Comparison of ENCODE assay signal across 17 cellular contexts in the genomic region with DNA sequence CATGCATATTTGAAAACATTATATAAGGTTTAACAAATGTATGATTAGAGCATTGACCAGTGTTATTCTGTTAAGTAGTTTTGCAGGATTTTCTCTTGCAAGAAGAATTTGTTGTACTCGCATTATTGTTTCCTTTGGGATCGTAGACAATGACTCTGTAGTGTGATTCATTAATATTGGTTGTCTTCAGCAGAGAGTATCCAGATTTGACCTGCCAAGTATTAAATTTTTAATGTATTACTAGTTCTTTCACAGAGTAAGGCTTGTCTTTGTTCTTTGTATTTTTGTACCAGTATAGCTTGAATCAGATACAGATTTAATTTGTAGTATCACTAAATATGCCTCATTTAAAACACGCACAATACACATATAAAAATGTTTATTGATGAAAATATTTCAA.
"Had no signal": no experiment of that assay in that cellular context is flagged by ENCODE, and none has a peak within 500 bp of the region (broad histone marks: within the 10 kb centered on the region; RNA-seq: fewer than 3 reads in every experiment).

No MANE protein-coding gene starts in this region.

- DNase-seq: activated naive CD4-positive, alpha-beta T cell treated with Interleukin-2 at 50 U/mL for 16 hours; activated T-cell treated with anti-CD3 and anti-CD28 coated beads for 4 hours; anterior cingulate cortex; islet precursor cell; left ventricle myocardium superior; mesendoderm; natural killer cell; posterior cingulate gyrus; stimulated activated CD4-positive, alpha-beta T cell treated with anti-CD3 and anti-CD28 coated beads, Interleukin-4, amount 100 ng/mL, for 4 hours; stimulated activated CD8-positive, alpha-beta memory T cell treated with anti-CD3 and anti-CD28 coated beads, Interleukin-4, amount 100 ng/mL, for 48 hours; stimulated activated naive CD8-positive, alpha-beta T cell treated with anti-CD3 and anti-CD28 coated beads, Interleukin-15, Interleukin-2, amounts not matched to agents 100 U/mL and 50 U/mL, for 24 hours; T-helper 1 cell; T1000; upper lobe of left lung had no signal

- H3K27me3 Mint-ChIP-seq: activated T-helper 17 cell treated with anti-CD3 and anti-CD28 coated beads, Interleukin-2, amount 50 U/mL, for 72 hours had no signal

- H3K4me3 ChIP-seq: right atrium auricular region, skin epidermis, upper lobe of left lung had no signal

- H3K4me3 Mint-ChIP-seq: activated T-helper 17 cell treated with anti-CD3 and anti-CD28 coated beads, Interleukin-2, amount 50 U/mL, for 72 hours; natural killer cell had no signal

- H3K27ac Mint-ChIP-seq: activated T-helper 17 cell treated with anti-CD3 and anti-CD28 coated beads, Interleukin-2, amount 50 U/mL, for 72 hours; natural killer cell had no signal

- H3K9me3 ChIP-seq: right atrium auricular region, upper lobe of left lung had no signal

- H3K9me3 Mint-ChIP-seq: activated T-helper 17 cell treated with anti-CD3 and anti-CD28 coated beads, Interleukin-2, amount 50 U/mL, for 72 hours; natural killer cell had no signal

- H3K27me3 ChIP-seq: right atrium auricular region, upper lobe of left lung had no signal

- H3K27ac ChIP-seq: right atrium auricular region, skin epidermis, upper lobe of left lung had no signal

- H3K36me3 ChIP-seq: right atrium auricular region, upper lobe of left lung had no signal

- H3K4me1 Mint-ChIP-seq: activated T-helper 17 cell treated with anti-CD3 and anti-CD28 coated beads, Interleukin-2, amount 50 U/mL, for 72 hours had no signal

- H3K36me3 Mint-ChIP-seq: natural killer cell had no signal
